ENCODE assay signal across 15 cellular contexts in genomic region chr11:201936-202335, GRCh38. TPM values are rescaled to one million over a fixed set of nuclear protein-coding genes. Genes with fewer than 3 reads are reported as not detected.
DNase-seq lines count a peak whose midpoint lies in the region; ATAC-seq and TF ChIP-seq lines count a peak whose summit lies in the region.
"Had no signal": no experiment of that assay in that cellular context is flagged by ENCODE, and none has a peak within 500 bp of the region (broad histone marks: within the 10 kb centered on the region; RNA-seq: fewer than 3 reads in every experiment).

No MANE protein-coding gene starts in this region.

- peaks cover 19 to 39% (median 24%) of the 10 kb centered on the region in 4 donors for H3K4me1 ChIP-seq in upper lobe of left lung

- POLR2A ChIA-PET in activated CD4-positive, alpha-beta T cell treated with anti-CD3 and anti-CD28 coated beads, Interleukin-2, amount 10 ng/mL, durations not matched to agents 7 days and 5 days (lab: Charles Lee): no interaction called here

- intact Hi-C loops in sciatic nerve (cut with DNase I): no loop called here

- no peaks in the 10 kb centered on the region for H3K27me3 Mint-ChIP-seq in activated CD4-positive, alpha-beta T cell treated with anti-CD3 and anti-CD28 coated beads, Interleukin-2, amount 10 ng/mL, durations not matched to agents 7 days and 5 days
- H3K27me3 Mint-ChIP-seq in T-helper 17 cell: no peaks in the 10 kb centered on the region
- H3K27me3 Mint-ChIP-seq in activated naive CD8-positive, alpha-beta T cell treated with anti-CD3 and anti-CD28 coated beads, Interleukin-2, amount 50 U/mL, for 24 hours: no peaks in the 10 kb centered on the region

- TF ChIP-seq POLR2A in upper lobe of left lung (IDR thresholded peaks at IDR 0.05): no peak

- TF ChIP-seq CTCF in upper lobe of left lung (IDR thresholded peaks at IDR 0.05): no peak

- H3K9me3 Mint-ChIP-seq in activated CD4-positive, alpha-beta T cell treated with anti-CD3 and anti-CD28 coated beads, Interleukin-2, amount 10 ng/mL, durations not matched to agents 7 days and 5 days: no peaks in the 10 kb centered on the region
- no peaks in the 10 kb centered on the region for H3K9me3 Mint-ChIP-seq in activated naive CD8-positive, alpha-beta T cell treated with anti-CD3 and anti-CD28 coated beads, Interleukin-2, amount 50 U/mL, for 24 hours
- no peaks in the 10 kb centered on the region for H3K9me3 Mint-ChIP-seq in stimulated activated effector memory CD8-positive, alpha-beta T cell treated with anti-CD3 and anti-CD28 coated beads, Interleukin-12 subunit alpha, Interleukin-12 subunit beta, amount 100 ng/mL, for 72 hours

- H3K27ac ChIP-seq in upper lobe of left lung: no peak overlapping the region
- H3K27ac ChIP-seq: ovary had no signal

- no peaks in the 10 kb centered on the region for H3K27me3 ChIP-seq in upper lobe of left lung
- H3K27me3 ChIP-seq: ovary, Peyer's patch had no signal

- ATAC-seq in T-helper 17 cell (no peak), HG03571 (IDR thresholded peaks at IDR 0.05; ENCODE audit: unreplicated experiment) (no peak), upper lobe of left lung (ENCODE audit: low FRiP score in 2 of 2) (no peak), sciatic nerve (no peak)
- ATAC-seq in activated naive CD8-positive, alpha-beta T cell treated with anti-CD3 and anti-CD28 coated beads, Interleukin-2, amount 50 U/mL, for 24 hours: peak; percentile 5
- ATAC-seq in stimulated activated effector memory CD8-positive, alpha-beta T cell treated with anti-CD3 and anti-CD28 coated beads, Interleukin-12 subunit alpha, Interleukin-12 subunit beta, amount 100 ng/mL, for 72 hours: no peak

- peaks cover 0 to 50% (median 32%) of the 10 kb centered on the region in 4 donors for H3K36me3 ChIP-seq in upper lobe of left lung
- H3K36me3 ChIP-seq: ovary had no signal

- H3K4me3 Mint-ChIP-seq in activated CD4-positive, alpha-beta T cell treated with anti-CD3 and anti-CD28 coated beads, Interleukin-2, amount 10 ng/mL, durations not matched to agents 7 days and 5 days: no peak overlapping the region
- H3K4me3 Mint-ChIP-seq in T-helper 17 cell: peak overlapping the region; percentile 50
- peak overlapping the region; percentile 51 for H3K4me3 Mint-ChIP-seq in activated naive CD8-positive, alpha-beta T cell treated with anti-CD3 and anti-CD28 coated beads, Interleukin-2, amount 50 U/mL, for 24 hours
- H3K4me3 Mint-ChIP-seq in stimulated activated effector memory CD8-positive, alpha-beta T cell treated with anti-CD3 and anti-CD28 coated beads, Interleukin-12 subunit alpha, Interleukin-12 subunit beta, amount 100 ng/mL, for 72 hours: peak overlapping the region; percentile 6

- TF ChIP-seq EP300 in upper lobe of left lung (IDR thresholded peaks at IDR 0.05): no peak

- CTCF ChIA-PET in activated CD4-positive, alpha-beta T cell treated with anti-CD3 and anti-CD28 coated beads, Interleukin-2, amount 10 ng/mL, durations not matched to agents 7 days and 5 days (lab: Charles Lee): no interaction called here

- H3K27ac Mint-ChIP-seq in activated CD4-positive, alpha-beta T cell treated with anti-CD3 and anti-CD28 coated beads, Interleukin-2, amount 10 ng/mL, durations not matched to agents 7 days and 5 days: peak overlapping the region; percentile 85
- peak overlapping the region; percentile 91 for H3K27ac Mint-ChIP-seq in T-helper 17 cell
- H3K27ac Mint-ChIP-seq in activated naive CD8-positive, alpha-beta T cell treated with anti-CD3 and anti-CD28 coated beads, Interleukin-2, amount 50 U/mL, for 24 hours: peak overlapping the region; percentile 91
- H3K27ac Mint-ChIP-seq in stimulated activated effector memory CD8-positive, alpha-beta T cell treated with anti-CD3 and anti-CD28 coated beads, Interleukin-12 subunit alpha, Interleukin-12 subunit beta, amount 100 ng/mL, for 72 hours: peak overlapping the region; percentile 75

- peaks cover 25% of the 10 kb centered on the region for H3K36me3 Mint-ChIP-seq in activated CD4-positive, alpha-beta T cell treated with anti-CD3 and anti-CD28 coated beads, Interleukin-2, amount 10 ng/mL, durations not matched to agents 7 days and 5 days (ENCODE audit: low read depth)
- peaks cover 3% of the 10 kb centered on the region for H3K36me3 Mint-ChIP-seq in T-helper 17 cell (ENCODE audit: low read depth)
- peaks cover 23% of the 10 kb centered on the region for H3K36me3 Mint-ChIP-seq in activated naive CD8-positive, alpha-beta T cell treated with anti-CD3 and anti-CD28 coated beads, Interleukin-2, amount 50 U/mL, for 24 hours (ENCODE audit: low read depth)
- peaks cover 57% of the 10 kb centered on the region for H3K36me3 Mint-ChIP-seq in stimulated activated effector memory CD8-positive, alpha-beta T cell treated with anti-CD3 and anti-CD28 coated beads, Interleukin-12 subunit alpha, Interleukin-12 subunit beta, amount 100 ng/mL, for 72 hours

- H3K9me3 ChIP-seq in T-helper 17 cell (ENCODE audit: control insufficient read depth, low read length, poor library complexity, severe bottlenecking): no peaks in the 10 kb centered on the region
- H3K9me3 ChIP-seq in upper lobe of left lung: no peaks in the 10 kb centered on the region
- H3K9me3 ChIP-seq: ovary, Peyer's patch had no signal

- peaks cover 48% of the 10 kb centered on the region for H3K4me1 Mint-ChIP-seq in activated CD4-positive, alpha-beta T cell treated with anti-CD3 and anti-CD28 coated beads, Interleukin-2, amount 10 ng/mL, durations not matched to agents 7 days and 5 days
- H3K4me1 Mint-ChIP-seq in T-helper 17 cell: peaks cover 36% of the 10 kb centered on the region
- peaks cover 55% of the 10 kb centered on the region for H3K4me1 Mint-ChIP-seq in activated naive CD8-positive, alpha-beta T cell treated with anti-CD3 and anti-CD28 coated beads, Interleukin-2, amount 50 U/mL, for 24 hours
- H3K4me1 Mint-ChIP-seq in stimulated activated effector memory CD8-positive, alpha-beta T cell treated with anti-CD3 and anti-CD28 coated beads, Interleukin-12 subunit alpha, Interleukin-12 subunit beta, amount 100 ng/mL, for 72 hours: peaks cover 47% of the 10 kb centered on the region

- WGBS in upper lobe of left lung, 2 donors: 70 to 75% methylated on average over 15 of the region's 15 CpGs

- H3K4me3 ChIP-seq in upper lobe of left lung: no peak overlapping the region
- H3K4me3 ChIP-seq: ovary, Peyer's patch had no signal

- no peak for DNase-seq in activated CD4-positive, alpha-beta T cell treated with anti-CD3 and anti-CD28 coated beads, Interleukin-2, amount 10 ng/mL, durations not matched to agents 7 days and 5 days
- no peak for DNase-seq in activated CD4-positive, alpha-beta T cell treated with anti-CD3 and anti-CD28 coated beads for 48 hours
- no peak for DNase-seq in T-helper 17 cell
- no peak for DNase-seq in activated naive CD8-positive, alpha-beta T cell treated with anti-CD3 and anti-CD28 coated beads, Interleukin-2, amount 50 U/mL, for 24 hours
- no peak for DNase-seq in stimulated activated effector memory CD8-positive, alpha-beta T cell treated with anti-CD3 and anti-CD28 coated beads, Interleukin-12 subunit alpha, Interleukin-12 subunit beta, amount 100 ng/mL, for 72 hours (ENCODE audit: low spot score in 2 of 2)
- no peak for DNase-seq in upper lobe of left lung
- no peak for DNase-seq in sciatic nerve (ENCODE audit: low spot score)
- DNase-seq: cerebellar nuclear complex, NCI-H1417 treated with DMSO at 0.1 percent for 48 hours had no signal

RNA-seq across cellular contexts. Expression of gene BET1L, which starts 5.3 kb away (rescaled TPM):
- 10 to 100 TPM; 29.7 to 33.2 TPM for total RNA-seq in activated CD4-positive, alpha-beta T cell treated with anti-CD3 and anti-CD28 coated beads, Interleukin-2, amount 10 ng/mL, durations not matched to agents 7 days and 5 days
- 10 to 100 TPM; 42.2 to 48.9 TPM for total RNA-seq in T-helper 17 cell
- total RNA-seq in upper lobe of left lung: 10 to 100 TPM; 24.3 to 70.1 (median 39.0) TPM
- 48.1 TPM for total RNA-seq in sciatic nerve

RNA-seq across cellular contexts. Expression of gene RIC8A, which starts 5.6 kb away (rescaled TPM):
- 100 to 1,000 TPM; 111 to 124 TPM for total RNA-seq in activated CD4-positive, alpha-beta T cell treated with anti-CD3 and anti-CD28 coated beads, Interleukin-2, amount 10 ng/mL, durations not matched to agents 7 days and 5 days
- 10 to 100 TPM; 69.2 to 76.0 TPM for total RNA-seq in T-helper 17 cell
- total RNA-seq in upper lobe of left lung: 100 to 1,000 TPM in 4 of 6 donors, 10 to 100 TPM in 2; 65.9 to 135 (median 105) TPM
- total RNA-seq in sciatic nerve: 74.7 TPM

RNA-seq across cellular contexts. Expression of gene SCGB1C1, which starts 9.1 kb away (rescaled TPM):
- total RNA-seq in activated CD4-positive, alpha-beta T cell treated with anti-CD3 and anti-CD28 coated beads, Interleukin-2, amount 10 ng/mL, durations not matched to agents 7 days and 5 days: not detected
- total RNA-seq in T-helper 17 cell (not detected), upper lobe of left lung (not detected), sciatic nerve (not detected)
- total RNA-seq: H1, lung microvascular endothelial cell, NCI-H460, ovary, Peyer's patch had no signal

RNA-seq across cellular contexts. Expression of gene SIRT3, which starts 34.2 kb away (rescaled TPM):
- total RNA-seq in activated CD4-positive, alpha-beta T cell treated with anti-CD3 and anti-CD28 coated beads, Interleukin-2, amount 10 ng/mL, durations not matched to agents 7 days and 5 days: 10 to 100 TPM; 11.3 to 12.7 TPM
- total RNA-seq in T-helper 17 cell (10 to 100 TPM; 17.1 to 17.5 TPM), upper lobe of left lung (10 to 100 TPM; 11.7 to 37.6 (median 24.0) TPM), sciatic nerve (21.7 TPM)

RNA-seq across cellular contexts. Expression of gene PSMD13, which starts 34.8 kb away (rescaled TPM):
- total RNA-seq in activated CD4-positive, alpha-beta T cell treated with anti-CD3 and anti-CD28 coated beads, Interleukin-2, amount 10 ng/mL, durations not matched to agents 7 days and 5 days: 100 to 1,000 TPM; 125 to 153 TPM
- 10 to 100 TPM; 60.6 to 63.6 TPM for total RNA-seq in T-helper 17 cell
- 100 to 1,000 TPM in 4 of 6 donors, 10 to 100 TPM in 2; 85.2 to 113 (median 106) TPM for total RNA-seq in upper lobe of left lung
- total RNA-seq in sciatic nerve: 79.4 TPM
